Comparison of ENCODE assay signal across 10 cellular contexts in the genomic region with DNA sequence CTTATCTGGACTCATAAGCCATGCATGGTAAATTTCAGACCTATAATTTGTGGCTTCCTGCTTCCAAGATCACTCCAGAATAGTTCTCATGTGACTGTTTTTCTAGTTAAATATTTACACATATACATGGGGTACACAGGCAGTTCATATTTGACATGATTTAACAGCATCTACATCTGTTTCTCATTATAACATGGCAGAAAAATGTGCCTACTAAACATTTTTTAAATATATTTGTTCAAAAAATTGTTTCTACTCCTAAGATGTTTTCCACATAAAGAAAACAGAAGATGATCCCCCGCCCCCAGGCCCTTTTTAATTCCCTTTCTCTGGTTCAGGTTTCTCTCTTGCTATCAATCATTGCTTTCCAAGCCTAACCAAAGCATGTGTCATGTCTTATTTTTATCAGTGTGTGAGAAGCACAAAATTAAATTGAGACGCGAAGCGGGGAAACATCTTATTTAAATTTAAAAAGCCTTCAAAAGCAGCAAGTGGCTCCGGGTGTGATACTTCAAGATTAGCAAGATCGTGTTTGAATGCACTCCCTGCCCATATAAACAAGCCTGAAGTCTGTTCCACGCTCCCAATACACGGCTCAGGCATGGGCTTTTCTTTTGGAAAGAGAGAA. TPM values are rescaled to one million over a fixed set of nuclear protein-coding genes. Genes with fewer than 3 reads are reported as not detected.
A peak's percentile ranks its signal among the peaks of the same experiment; 100 is the strongest.
DNase-seq lines count a peak whose midpoint lies in the region; ATAC-seq and TF ChIP-seq lines count a peak whose summit lies in the region.
"Had no signal": no experiment of that assay in that cellular context is flagged by ENCODE, and none has a peak within 500 bp of the region (broad histone marks: within the 10 kb centered on the region; RNA-seq: fewer than 3 reads in every experiment).

No MANE protein-coding gene starts in this region.

- POLR2A ChIA-PET in BJ (lab: Charles Lee) = no interaction called here
- POLR2A ChIA-PET in HEK293 (lab: Yijun Ruan, JAX) = no interaction called here

- no peaks in the 10 kb centered on the region for H3K27me3 Mint-ChIP-seq in memory B cell

- H3K4me1 Mint-ChIP-seq in memory B cell = peaks cover 7% of the 10 kb centered on the region

- H3K27ac Mint-ChIP-seq in memory B cell = peak overlapping the region; percentile 17
- H3K27ac Mint-ChIP-seq: activated naive CD4-positive, alpha-beta T cell treated with anti-CD3 and anti-CD28 coated beads, Interleukin-2, amount 50 U/mL, for 72 hours had no signal

- H2AFZ ChIP-seq in trophoblast cell (ENCODE audit: insufficient read depth, low read length, poor library complexity) = no peak overlapping the region

- CTCF ChIA-PET in BJ (lab: Yijun Ruan, JAX) (interaction anchor here (1.0 kb wide), 1 partner anchor 20 kb away, joined by 4 read pairs; no protein-coding TSS in a partner anchor), HEK293 (lab: Yijun Ruan, JAX) (interaction anchor here (1.6 kb wide), 1 partner anchor 52 kb away, joined by 5 read pairs; no protein-coding TSS in a partner anchor)

- no peaks in the 10 kb centered on the region for H3K9me3 ChIP-seq in HEK293 (ENCODE audit: control insufficient read depth, insufficient read depth, low read depth, low read length)
- H3K9me3 ChIP-seq in SJSA1 (replicated peaks) = no peaks in the 10 kb centered on the region
- H3K9me3 ChIP-seq in ascending aorta = no peaks in the 10 kb centered on the region
- H3K9me3 ChIP-seq in trophoblast cell (ENCODE audit: insufficient read depth, low read depth, low read length) = no peaks in the 10 kb centered on the region

- H3K27ac ChIP-seq in HEK293 (ENCODE audit: extremely low read depth, low read depth, low read length) = 0 out of 2 replicates have a peak overlapping the region, but pooled peaks have one; percentile 32
- H3K27ac ChIP-seq in SJSA1 = peak overlapping the region; percentile 25
- H3K27ac ChIP-seq in ascending aorta = no peak overlapping the region
- no peak overlapping the region for H3K27ac ChIP-seq in trophoblast cell (ENCODE audit: low read depth, low read length)

- no peak overlapping the region for H4K91ac ChIP-seq in trophoblast cell (ENCODE audit: low read depth, low read length)

- no peaks in the 10 kb centered on the region for H3K79me1 ChIP-seq in trophoblast cell (ENCODE audit: low read length)

- H2BK120ac ChIP-seq in trophoblast cell (ENCODE audit: insufficient read depth, low read length, poor library complexity) = no peak overlapping the region

- no peak overlapping the region for H2BK5ac ChIP-seq in trophoblast cell (ENCODE audit: low read depth, low read length, poor library complexity)

- H3K36me3 ChIP-seq in BJ (ENCODE audit: control insufficient read depth, insufficient read depth, low read length) (no peaks in the 10 kb centered on the region), HEK293 (ENCODE audit: control insufficient read depth in 2 of 2, insufficient read depth in 1 of 2, low read length in 2 of 2) (no peaks in the 10 kb centered on the region), SJSA1 (no peaks in the 10 kb centered on the region), ascending aorta (no peaks in the 10 kb centered on the region), trophoblast cell (ENCODE audit: control insufficient read depth in 1 of 2, insufficient read depth in 2 of 2, low read length in 2 of 2) (no peaks in the 10 kb centered on the region)

- H3K4ac ChIP-seq in trophoblast cell (ENCODE audit: low read depth, low read length) = no peak overlapping the region

- H3K79me2 ChIP-seq in trophoblast cell (ENCODE audit: control insufficient read depth, insufficient read depth, low read length, poor library complexity) = no peaks in the 10 kb centered on the region

- H4K12ac ChIP-seq in trophoblast cell (ENCODE audit: low read depth, low read length) = no peak overlapping the region

- TF ChIP-seq CTCF in BJ (IDR thresholded peaks at IDR 0.05; ENCODE audit: insufficient read depth, low read depth, low read length) (no peak), HEK293 (tag by site-specific recombination; IDR thresholded peaks at IDR 0.05) (no peak), ascending aorta (IDR thresholded peaks at IDR 0.05) (no peak)

- H2AK5ac ChIP-seq in trophoblast cell (ENCODE audit: low read length) = no peak overlapping the region

- no CpG with 5 or more reads among the region's 8 CpGs for WGBS in trophoblast cell (ENCODE audit: extremely low coverage, insufficient coverage, insufficient read length)

- H3K18ac ChIP-seq in trophoblast cell (ENCODE audit: low read length) = no peak overlapping the region

- intact Hi-C loops in ascending aorta (cut with DNase I) = no loop called here

- H3K27me3 ChIP-seq in BJ (ENCODE audit: control insufficient read depth, insufficient read depth, low read length) = no peaks in the 10 kb centered on the region
- H3K27me3 ChIP-seq in SJSA1 (replicated peaks) = no peaks in the 10 kb centered on the region
- no peaks in the 10 kb centered on the region for H3K27me3 ChIP-seq in ascending aorta
- no peaks in the 10 kb centered on the region for H3K27me3 ChIP-seq in trophoblast cell (ENCODE audit: insufficient read depth, low read length)

- no peaks in the 10 kb centered on the region for H3K36me3 Mint-ChIP-seq in memory B cell
- H3K36me3 Mint-ChIP-seq: activated naive CD4-positive, alpha-beta T cell treated with anti-CD3 and anti-CD28 coated beads, Interleukin-2, amount 50 U/mL, for 72 hours had no signal

- H3K14ac ChIP-seq in trophoblast cell (ENCODE audit: low read length) = no peak overlapping the region

- no peaks in the 10 kb centered on the region for H3K9me3 Mint-ChIP-seq in memory B cell
- H3K9me3 Mint-ChIP-seq: activated naive CD4-positive, alpha-beta T cell treated with anti-CD3 and anti-CD28 coated beads, Interleukin-2, amount 50 U/mL, for 72 hours had no signal

- ATAC-seq in memory B cell (ENCODE audit: low read depth) = no peak
- ATAC-seq: activated naive CD4-positive, alpha-beta T cell treated with anti-CD3 and anti-CD28 coated beads, Interleukin-2, amount 50 U/mL, for 72 hours had no signal

- no peak overlapping the region for H4K8ac ChIP-seq in trophoblast cell (ENCODE audit: low read depth, low read length)

- H3K4me3 ChIP-seq in BJ (ENCODE audit: low read depth, low read length) (no peak overlapping the region), HEK293 (ENCODE audit: low read depth, low read length) (no peak overlapping the region), SJSA1 (no peak overlapping the region), ascending aorta (peak overlapping the region in 1 of 2 donors; percentile 40), trophoblast cell (ENCODE audit: low read depth, low read length) (no peak overlapping the region)

- H3K4me1 ChIP-seq in HEK293 (ENCODE audit: control insufficient read depth, insufficient read depth, low read length) (no peaks in the 10 kb centered on the region; the same call in 1 of the 2 replicates), SJSA1 (replicated peaks) (peaks cover 35% of the 10 kb centered on the region), ascending aorta (peaks cover 0 to 3% of the 10 kb centered on the region in 2 donors), trophoblast cell (ENCODE audit: control insufficient read depth in 1 of 2, insufficient read depth in 2 of 2, low read length in 2 of 2) (no peaks in the 10 kb centered on the region)

- no peak overlapping the region for H3K9ac ChIP-seq in trophoblast cell (ENCODE audit: low read length)

- no peak overlapping the region for H3K4me2 ChIP-seq in trophoblast cell (ENCODE audit: low read length)

- no peak overlapping the region for H2BK12ac ChIP-seq in trophoblast cell (ENCODE audit: low read length)

- H3K4me3 Mint-ChIP-seq in memory B cell = peak overlapping the region; percentile 49

- DNase-seq in BJ (ENCODE audit: low read depth) = peak; percentile 70
- DNase-seq in SJSA1 (ENCODE audit: low read depth in 1 of 2, low spot score in 2 of 2) = peak in 1 of 2 experiments; percentile 55
- DNase-seq in memory B cell (ENCODE audit: low spot score in 2 of 2) = no peak
- DNase-seq in ascending aorta (ENCODE audit: low spot score in 2 of 2) = no peak
- DNase-seq in foreskin melanocyte = no peak
- DNase-seq in trophoblast cell = no peak
- DNase-seq in middle frontal gyrus (ENCODE audit: extremely low spot score, low spot score) = no peak
- DNase-seq: MV-4-11 had no signal

- no peak overlapping the region for H3K23ac ChIP-seq in trophoblast cell (ENCODE audit: low read length)

TF ChIP-seq in HEK293, 187 proteins besides CTCF, POLR2A, EP300 and RAD21 (continues in another document):
- TF ChIP-seq HOXA7 (CRISPR knock-in tag; IDR thresholded peaks at IDR 0.05; ENCODE audit: borderline replicate concordance) (no peak), ZNF335 (tag by site-specific recombination; conservative IDR thresholded peaks at IDR 0.05) (0 out of 2 replicates have a peak, but pooled peaks have one; percentile 18), SP7 (tag by site-specific recombination; IDR thresholded peaks at IDR 0.05) (peak; percentile 92), MEIS1 (CRISPR knock-in tag; IDR thresholded peaks at IDR 0.05; ENCODE audit: borderline replicate concordance) (peak; percentile 53; the same call in 1 of the 2 replicates), ZNF341 (tag by site-specific recombination; IDR thresholded peaks at IDR 0.05; ENCODE audit: low read depth) (no peak)

RNA-seq across cellular contexts. Expression of a gene that starts 37.3 kb away (rescaled TPM):
- polyA plus RNA-seq in BJ (2011; rRNA removed) = 0.02 and 0.10 TPM in 2 replicates
- 0.19 and 0.26 TPM in 2 replicates for polyA minus RNA-seq in BJ (2011; rRNA and poly(A)+ RNA removed)
- total RNA-seq in SJSA1 (2014; rRNA removed; shearing (Covaris generic)) = 0.11 and 0.63 TPM in 2 replicates
- total RNA-seq in ascending aorta = not detected
- 0.03 and 0.07 TPM in 2 replicates for polyA plus RNA-seq in trophoblast cell (2013)

Comparison
In these comparisons a context has a peak if more than half of its experiments do, and no peak if none do; other contexts are left out.
1. H3K27ac ChIP-seq: peak in HEK293 (single experiment) and SJSA1 (single experiment); none in ascending aorta (0 of 2) and trophoblast cell (single experiment).